In the genomic region with DNA sequence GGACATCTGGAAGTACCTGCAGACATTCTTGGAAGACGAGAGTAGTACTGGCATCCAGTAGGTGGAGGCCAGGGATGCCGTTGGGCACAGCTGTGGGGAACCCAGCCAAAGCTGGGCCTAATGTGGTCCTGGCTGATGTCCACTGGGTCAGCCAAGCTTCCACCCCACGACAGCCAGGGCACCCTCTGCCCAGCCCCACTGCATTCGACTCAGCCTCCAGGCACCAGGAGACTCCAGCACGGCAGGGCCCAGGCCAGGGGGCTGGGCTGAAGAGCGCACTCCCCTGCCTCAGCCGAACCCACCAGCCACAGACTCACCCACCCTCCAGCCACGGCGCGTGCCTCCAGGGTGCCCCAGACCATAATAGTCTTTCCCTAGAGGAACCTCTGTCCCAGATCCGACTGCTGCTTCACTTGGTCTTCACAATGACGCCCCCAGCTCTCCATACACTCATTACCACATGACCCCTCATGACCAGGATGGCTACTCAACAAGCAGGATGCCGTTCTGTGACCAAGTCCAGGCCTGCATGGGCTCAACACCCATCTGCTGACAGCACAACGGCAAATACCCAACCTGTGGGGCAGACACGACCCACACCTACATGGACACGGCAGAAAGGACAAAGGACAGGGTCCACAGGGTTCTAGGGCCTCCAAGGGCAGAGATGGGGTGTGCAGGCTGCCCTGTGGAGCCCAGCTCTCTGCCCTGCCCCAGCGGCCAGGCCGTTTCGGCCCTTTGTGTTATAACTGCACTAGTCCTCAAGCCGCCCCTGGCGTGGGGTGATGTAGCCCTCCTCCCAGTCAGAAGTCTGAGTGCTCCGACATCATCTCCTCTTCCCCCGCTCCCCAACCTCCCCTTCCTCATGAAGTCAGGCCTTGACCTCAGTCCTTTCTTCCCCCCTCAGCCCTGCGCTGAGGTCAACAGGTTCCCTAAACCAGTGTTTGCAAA, we compare ENCODE assay signal across 13 cellular contexts. TPM values are rescaled to one million over a fixed set of nuclear protein-coding genes. Genes with fewer than 3 reads are reported as not detected.
DNase-seq lines count a peak whose midpoint lies in the region; ATAC-seq and TF ChIP-seq lines count a peak whose summit lies in the region.
"Had no signal": no experiment of that assay in that cellular context is flagged by ENCODE, and none has a peak within 500 bp of the region (broad histone marks: within the 10 kb centered on the region; RNA-seq: fewer than 3 reads in every experiment).

No MANE protein-coding gene starts in this region.

- DNase-seq in GM23338 (ENCODE audit: low spot score) (no peak), heart left ventricle (peak in 2 of 5 donors; percentile 55 to 60), osteocyte (ENCODE audit: extremely low spot score, unreplicated experiment) (no peak), HFFc6 (no peak)
- DNase-seq in NK-92 treated with Interleukin-12 subunit alpha and Interleukin-12 subunit beta, amount 100 ng/mL, for 24 hours (lab: John Stamatoyannopoulos, UW): no peak
- DNase-seq: activated naive CD4-positive, alpha-beta T cell; COR-L47; NCI-H1436; NCI-H2171 treated with DMSO at 0.1 percent for 48 hours; T-helper 1 cell had no signal

- no peaks in the 10 kb centered on the region for H3K9me3 ChIP-seq in heart left ventricle

- no peak for TF ChIP-seq CTCF in GM23338 (conservative IDR thresholded peaks at IDR 0.05; ENCODE audit: low read depth in 2 of 2)
- TF ChIP-seq CTCF in heart left ventricle (IDR thresholded peaks at IDR 0.05): no peak
- TF ChIP-seq CTCF in osteocyte (IDR thresholded peaks at IDR 0.05): no peak
- TF ChIP-seq CTCF in HFFc6 (IDR thresholded peaks at IDR 0.05): no peak

- no peaks in the 10 kb centered on the region for H3K9me2 ChIP-seq in GM23338 (ENCODE audit: insufficient read depth)

- H3K4me2 ChIP-seq in GM23338: no peak overlapping the region

- H3K9me3 Mint-ChIP-seq in GM23338 (no peaks in the 10 kb centered on the region; the same call in 2 of the 3 replicates), osteocyte (ENCODE audit: unreplicated experiment) (no peaks in the 10 kb centered on the region), HFFc6 (no peaks in the 10 kb centered on the region)

- peaks cover 35% of the 10 kb centered on the region for H4K20me1 ChIP-seq in GM23338 (replicated peaks; ENCODE audit: insufficient read depth)

- no peak overlapping the region for H3K4me3 Mint-ChIP-seq in GM23338
- H3K4me3 Mint-ChIP-seq in osteocyte (ENCODE audit: unreplicated experiment): no peak overlapping the region
- H3K4me3 Mint-ChIP-seq in HFFc6: no peak overlapping the region

- peak overlapping the region; percentile 82 for H3K27ac Mint-ChIP-seq in GM23338
- no peak overlapping the region for H3K27ac Mint-ChIP-seq in osteocyte (ENCODE audit: unreplicated experiment)
- H3K27ac Mint-ChIP-seq in HFFc6: no peak overlapping the region

- 68 to 79% (median 73%) methylated on average over 18 to 24 of the region's 24 CpGs for WGBS in heart left ventricle, 4 donors

- peaks cover 100% of the 10 kb centered on the region for H3K79me2 ChIP-seq in GM23338 (replicated peaks; ENCODE audit: insufficient read depth)

- H3K4me3 ChIP-seq in GM23338 (no peak overlapping the region), heart left ventricle (no peak overlapping the region), rectal smooth muscle tissue (ENCODE audit: low read length) (no peak overlapping the region)

- H3K27me3 Mint-ChIP-seq in GM23338 (ENCODE audit: insufficient read depth, low read depth, poor library complexity): peaks cover 18% of the 10 kb centered on the region
- no peaks in the 10 kb centered on the region for H3K27me3 Mint-ChIP-seq in osteocyte (ENCODE audit: unreplicated experiment)
- H3K27me3 Mint-ChIP-seq in HFFc6 (ENCODE audit: insufficient read depth): no peaks in the 10 kb centered on the region; the same call in none of the 2 replicates

- H3K4me1 ChIP-seq in GM23338 (ENCODE audit: insufficient read depth): 0 out of 2 replicates have a peak, but pooled peaks cover 3% of the 10 kb centered on the region
- peaks cover 5 to 96% (median 68%) of the 10 kb centered on the region in 12 donors for H3K4me1 ChIP-seq in heart left ventricle
- peaks cover 20% of the 10 kb centered on the region for H3K4me1 ChIP-seq in rectal smooth muscle tissue (ENCODE audit: control insufficient read depth, insufficient read depth, low read length)

- H3K27ac ChIP-seq in GM23338 (ENCODE audit: low read depth) (no peak overlapping the region), angular gyrus (ENCODE audit: low read depth, low read length) (peak overlapping the region; percentile 73), heart left ventricle (peak overlapping the region in 11 of 12 donors; percentile 11 to 77 (median 71)), rectal smooth muscle tissue (ENCODE audit: low read depth, low read length) (peak overlapping the region; percentile 63)

- H3K27me3 ChIP-seq in GM23338 (ENCODE audit: insufficient read depth) (no peaks in the 10 kb centered on the region), heart left ventricle (no peaks in the 10 kb centered on the region), rectal smooth muscle tissue (ENCODE audit: control insufficient read depth, insufficient read depth, low read length) (no peaks in the 10 kb centered on the region)

- no peak overlapping the region for H3K9ac ChIP-seq in rectal smooth muscle tissue (ENCODE audit: low read length)

- no peak for ATAC-seq in GM23338
- ATAC-seq in heart left ventricle: peak; percentile 20 to 38 (median 30)
- ATAC-seq in HG03025 (IDR thresholded peaks at IDR 0.05; ENCODE audit: low FRiP score, unreplicated experiment): no peak

- TF ChIP-seq POLR2A in heart left ventricle (IDR thresholded peaks at IDR 0.05): no peak

- H3F3A ChIP-seq in GM23338 (replicated peaks; ENCODE audit: low read depth): no peaks in the 10 kb centered on the region

- no peaks in the 10 kb centered on the region; the same call in 1 of the 3 replicates for H3K36me3 Mint-ChIP-seq in GM23338 (ENCODE audit: low read depth)
- no peaks in the 10 kb centered on the region for H3K36me3 Mint-ChIP-seq in osteocyte (ENCODE audit: unreplicated experiment)
- peaks cover 5% of the 10 kb centered on the region; the same call in 1 of the 2 replicates for H3K36me3 Mint-ChIP-seq in HFFc6 (ENCODE audit: low read depth)

- no peak overlapping the region for H2AFZ ChIP-seq in GM23338

- no peaks in the 10 kb centered on the region for H3K36me3 ChIP-seq in GM23338 (ENCODE audit: insufficient read depth)
- no peaks in the 10 kb centered on the region for H3K36me3 ChIP-seq in heart left ventricle
- H3K36me3 ChIP-seq in rectal smooth muscle tissue (ENCODE audit: control insufficient read depth, insufficient read depth, low read length): no peaks in the 10 kb centered on the region

- H3K4me1 Mint-ChIP-seq in GM23338 (peaks cover 53% of the 10 kb centered on the region), osteocyte (ENCODE audit: unreplicated experiment) (peaks cover 26% of the 10 kb centered on the region), HFFc6 (ENCODE audit: low read depth) (peaks cover 9% of the 10 kb centered on the region; the same call in 1 of the 2 replicates)

- intact Hi-C loops in heart left ventricle (cut with DNase I): loop anchor here in 2 of 10 donors (5.0 to 10.0 kb wide), 2 partner anchors 48 to 51 kb away; no protein-coding TSS in a partner anchor

TF ChIP-seq in GM23338, 12 proteins besides CTCF, POLR2A, EP300 and RAD21 (continues in another document):
- TF ChIP-seq ETS1 (IDR thresholded peaks at IDR 0.05) (no peak), EZH2phosphoT487 (IDR thresholded peaks at IDR 0.05; ENCODE audit: unreplicated experiment) (no peak), JUNB (IDR thresholded peaks at IDR 0.05; ENCODE audit: unreplicated experiment) (no peak), CREB1 (CRISPR knock-in tag; IDR thresholded peaks at IDR 0.05; ENCODE audit: low read depth) (no peak), EZH2 (IDR thresholded peaks at IDR 0.05; ENCODE audit: low read depth, unreplicated experiment) (no peak)

RNA-seq across cellular contexts. Expression of gene ITPK1, which starts 22.8 kb away (rescaled TPM):
- 88.1 and 101 TPM in 2 replicates for total RNA-seq in GM23338 (2014; rRNA removed; shearing (Covaris generic))
- 35.9 and 39.9 TPM in 2 replicates for polyA plus RNA-seq in GM23338 (2016; fragmentation: Nextera tagmentation; extraction: Ambion mirVana)
- total RNA-seq in heart left ventricle: 100 to 1,000 TPM in 3 of 9 donors, 10 to 100 TPM in 6; 71.7 to 152 (median 91.0) TPM
- 100 to 1,000 TPM in 1 of 2 donors, 10 to 100 TPM in 1; 44.5 to 158 TPM for polyA plus RNA-seq in heart left ventricle
- total RNA-seq in osteocyte: 31.2 and 32.8 TPM in 2 replicates
- total RNA-seq in HFFc6 (2021; fragmentation: NEBNext Ultra II Directional; extraction: Animal tissue kit (Norgen Biotek cat#: 25700)): 10 to 100 TPM; 27.3 to 38.1 (median 32.4) TPM

Comparison
In these comparisons a context has a peak if more than half of its experiments do, and no peak if none do; other contexts are left out.
1. ATAC-seq: peak in heart left ventricle (4 of 4); none in GM23338 (single experiment) and HG03025 (single experiment).